Comparison of ENCODE assay signal across 10 cellular contexts in genomic region chr1:150283260-150283659, GRCh38. TPM values are rescaled to one million over a fixed set of nuclear protein-coding genes. Genes with fewer than 3 reads are reported as not detected.
DNase-seq lines count a peak whose midpoint lies in the region; ATAC-seq, FAIRE-seq and TF ChIP-seq lines count a peak whose summit lies in the region.
"Had no signal": no experiment of that assay in that cellular context is flagged by ENCODE, and none has a peak within 500 bp of the region (broad histone marks: within the 10 kb centered on the region; RNA-seq: fewer than 3 reads in every experiment).

No MANE protein-coding gene starts in this region.

- H3K27me3 Mint-ChIP-seq in endodermal cell (ENCODE audit: insufficient read depth): peaks cover 29% of the 10 kb centered on the region

- no peak for FAIRE-seq in H54 (lab: Jason Lieb, UNC)
- FAIRE-seq: endothelial cell of umbilical vein had no signal

- no peak for TF ChIP-seq POLR2A in H54 (IDR thresholded peaks at IDR 0.05; ENCODE audit: low read depth, low read length)

- peaks cover 11% of the 10 kb centered on the region for H3K9me3 Mint-ChIP-seq in endodermal cell

- H3K36me3 Mint-ChIP-seq in endodermal cell (ENCODE audit: low read depth): no peaks in the 10 kb centered on the region

- DNase-seq in AG09309 (ENCODE audit: low read depth) (no peak), endodermal cell (no peak), cerebellum (ENCODE audit: low spot score) (no peak), germinal center (ENCODE audit: low spot score) (no peak), H54 (ENCODE audit: insufficient read length, low spot score) (no peak)

- peaks cover 13% of the 10 kb centered on the region for H3K27me3 ChIP-seq in HUES64 (ENCODE audit: insufficient read depth, low read length)
- H3K27me3 ChIP-seq in endodermal cell (ENCODE audit: control insufficient read depth, insufficient read depth, low read length, poor library complexity, severe bottlenecking): peaks cover 22% of the 10 kb centered on the region
- no peaks in the 10 kb centered on the region for H3K27me3 ChIP-seq in neuron (ENCODE audit: insufficient read depth, low read length)

- TF ChIP-seq CTCF in AG09309 (IDR thresholded peaks at IDR 0.05; ENCODE audit: control insufficient read depth, insufficient read depth, low read depth, low read length, missing control alignments) (no peak), endodermal cell (conservative IDR thresholded peaks at IDR 0.05) (no peak)

- H3K36me3 ChIP-seq in HUES64 (ENCODE audit: insufficient read depth, low read length) (peaks cover 25% of the 10 kb centered on the region), endodermal cell (ENCODE audit: control insufficient read depth, insufficient read depth, low read length) (no peaks in the 10 kb centered on the region), neuron (ENCODE audit: insufficient read depth, low read length) (peaks cover 15% of the 10 kb centered on the region)
- H3K36me3 ChIP-seq: neutrophil had no signal

- 90% methylated on average over 12 of the region's 12 CpGs for WGBS in HUES64
- WGBS in endodermal cell (ENCODE audit: insufficient coverage in 1 of 2, insufficient read length in 1 of 2), 2 experiments: 96 to 100% methylated on average over 4 to 12 of the region's 12 CpGs

- peaks cover 11% of the 10 kb centered on the region for H3K4me1 Mint-ChIP-seq in endodermal cell

- peak overlapping the region; percentile 83 for H3K4me3 ChIP-seq in AG09309 (ENCODE audit: control insufficient read depth, low read depth, low read length)
- peak overlapping the region; percentile 62 for H3K4me3 ChIP-seq in HUES64 (ENCODE audit: low read length)
- H3K4me3 ChIP-seq in endodermal cell (ENCODE audit: low read length): peak overlapping the region; percentile 71
- peak overlapping the region; percentile 54 for H3K4me3 ChIP-seq in neuron (ENCODE audit: low read length)

- no peaks in the 10 kb centered on the region for H3K9me3 ChIP-seq in HUES64 (ENCODE audit: insufficient read depth, low read depth, low read length)
- H3K9me3 ChIP-seq in endodermal cell (ENCODE audit: control insufficient read depth, low read length): no peaks in the 10 kb centered on the region
- H3K9me3 ChIP-seq in neuron (ENCODE audit: low read length): no peaks in the 10 kb centered on the region
- H3K9me3 ChIP-seq: neutrophil had no signal

- H3K27ac ChIP-seq in HUES64 (ENCODE audit: low read depth, low read length) (no peak overlapping the region), endodermal cell (ENCODE audit: low read depth, low read length) (no peak overlapping the region)
- H3K27ac ChIP-seq: neutrophil had no signal

- H2AFZ ChIP-seq in neuron (ENCODE audit: low read depth, low read length): no peak overlapping the region

- H3K4me1 ChIP-seq in HUES64 (ENCODE audit: insufficient read depth, low read length): peaks cover 8% of the 10 kb centered on the region; the same call in 1 of the 2 replicates
- no peaks in the 10 kb centered on the region for H3K4me1 ChIP-seq in endodermal cell (ENCODE audit: control insufficient read depth, insufficient read depth, low read length)
- H3K4me1 ChIP-seq in neuron (ENCODE audit: insufficient read depth, low read length): no peaks in the 10 kb centered on the region

- no peak for ATAC-seq in GM19035 (IDR thresholded peaks at IDR 0.05; ENCODE audit: unreplicated experiment)

- no peak overlapping the region for H3K27ac Mint-ChIP-seq in endodermal cell

- H3K9ac ChIP-seq in HUES64 (ENCODE audit: low read depth, low read length) (peak overlapping the region; percentile 45; the same call in 1 of the 2 replicates), endodermal cell (ENCODE audit: extremely low read depth, low read length, poor library complexity, severe bottlenecking) (no peak overlapping the region)

- H3K4me3 Mint-ChIP-seq in endodermal cell: peak overlapping the region; percentile 57

RNA-seq across cellular contexts. Expression of gene CIART, which starts 0.9 kb away (rescaled TPM):
- 7.2 TPM for polyA plus RNA-seq in HUES64 (2013, experiment 1 of 2)
- 8.2 TPM for polyA plus RNA-seq in HUES64 (2013, experiment 2 of 2)
- total RNA-seq in endodermal cell (1 to 10 TPM; 3.3 to 6.8 TPM), cerebellum (4.4 TPM)
- 13.3 TPM for polyA plus RNA-seq in endodermal cell (2013, experiment 1 of 2)
- 12.3 TPM for polyA plus RNA-seq in endodermal cell (2013, experiment 2 of 2)

RNA-seq across cellular contexts. Expression of gene MRPS21, which starts 10.4 kb away (rescaled TPM):
- polyA plus RNA-seq in HUES64 (2013, experiment 1 of 2): 91.5 TPM
- polyA plus RNA-seq in HUES64 (2013, experiment 2 of 2): 87.9 TPM
- 10 to 100 TPM; 89.9 to 95.3 TPM for total RNA-seq in endodermal cell
- polyA plus RNA-seq in endodermal cell (2013, experiment 1 of 2): 85.2 TPM
- polyA plus RNA-seq in endodermal cell (2013, experiment 2 of 2): 79.0 TPM
- total RNA-seq in cerebellum: 33.3 TPM

RNA-seq across cellular contexts. Expression of gene C1orf54, which starts 10.7 kb away (rescaled TPM):
- polyA plus RNA-seq in HUES64 (2013, experiment 1 of 2): 15.6 TPM
- 21.0 TPM for polyA plus RNA-seq in HUES64 (2013, experiment 2 of 2)
- total RNA-seq in endodermal cell (10 to 100 TPM; 12.4 to 20.5 TPM), cerebellum (13.5 TPM)
- polyA plus RNA-seq in endodermal cell (2013, experiment 1 of 2): 34.1 TPM
- 33.6 TPM for polyA plus RNA-seq in endodermal cell (2013, experiment 2 of 2)

RNA-seq across cellular contexts. Expression of gene APH1A, which starts 14.4 kb away (rescaled TPM):
- 78.7 TPM for polyA plus RNA-seq in HUES64 (2013, experiment 1 of 2)
- 81.8 TPM for polyA plus RNA-seq in HUES64 (2013, experiment 2 of 2)
- total RNA-seq in endodermal cell: 100 to 1,000 TPM; 126 to 131 TPM
- polyA plus RNA-seq in endodermal cell (2013, experiment 1 of 2): 101 TPM
- polyA plus RNA-seq in endodermal cell (2013, experiment 2 of 2): 92.3 TPM
- 56.2 TPM for total RNA-seq in cerebellum

RNA-seq across cellular contexts. Expression of gene CA14, which starts 25.7 kb away (rescaled TPM):
- polyA plus RNA-seq in HUES64 (2013, experiment 1 of 2): 47.4 TPM
- 57.2 TPM for polyA plus RNA-seq in HUES64 (2013, experiment 2 of 2)
- total RNA-seq in endodermal cell (10 to 100 TPM; 53.3 to 54.0 TPM), cerebellum (7.3 TPM)
- 84.8 TPM for polyA plus RNA-seq in endodermal cell (2013, experiment 1 of 2)
- polyA plus RNA-seq in endodermal cell (2013, experiment 2 of 2): 78.0 TPM
- total RNA-seq: endothelial cell of umbilical vein had no signal
- polyA plus RNA-seq: endothelial cell of umbilical vein had no signal
